ENCODE assay signal across 8 cellular contexts in genomic region chr1:16243936-16244649, GRCh38. TPM values are rescaled to one million over a fixed set of nuclear protein-coding genes. Genes with fewer than 3 reads are reported as not detected.
DNase-seq lines count a peak whose midpoint lies in the region; ATAC-seq and TF ChIP-seq lines count a peak whose summit lies in the region.

No MANE protein-coding gene starts in this region.

- no peaks in the 10 kb centered on the region for H3K9me3 Mint-ChIP-seq in CD14-positive monocyte
- H3K9me3 Mint-ChIP-seq in HFFc6, result no peaks in the 10 kb centered on the region

- H3K4me3 Mint-ChIP-seq in CD14-positive monocyte (no peak overlapping the region), HFFc6 (peak overlapping the region; percentile 46; the same call in 1 of the 2 replicates)

- TF ChIP-seq CTCF in CD14-positive monocyte (IDR thresholded peaks at IDR 0.05) (peak; percentile 87), HFFc6 (IDR thresholded peaks at IDR 0.05) (peak; percentile 90)

- peaks cover 0 to 2% (median 0%) of the 10 kb centered on the region in 3 donors for H3K27me3 Mint-ChIP-seq in CD14-positive monocyte (ENCODE audit: low read depth in 3 of 3)
- peaks cover 8% of the 10 kb centered on the region; the same call in 1 of the 2 replicates for H3K27me3 Mint-ChIP-seq in HFFc6 (ENCODE audit: insufficient read depth)

- H3K27ac Mint-ChIP-seq in CD14-positive monocyte (no peak overlapping the region), HFFc6 (no peak overlapping the region)

- H3K4me1 Mint-ChIP-seq in CD14-positive monocyte (peaks cover 13% of the 10 kb centered on the region), HFFc6 (ENCODE audit: low read depth) (peaks cover 22% of the 10 kb centered on the region)

- H3K36me3 Mint-ChIP-seq in CD14-positive monocyte (peaks cover 21 to 28% of the 10 kb centered on the region in 2 donors), HFFc6 (ENCODE audit: low read depth) (peaks cover 5% of the 10 kb centered on the region; the same call in 1 of the 2 replicates)

- intact Hi-C loops in CD14-positive monocyte (cut with micrococcal nuclease), result loop anchor here (5.0 to 10.0 kb wide), 3 partner anchors 121 to 162 kb away; partner anchors contain the start of gene SZRD1 (in 1 of the 2)

- no peak for ATAC-seq in GM21526 (IDR thresholded peaks at IDR 0.05; ENCODE audit: low FRiP score, unreplicated experiment)

- peak; percentile 71 for DNase-seq in CD14-positive monocyte (ENCODE audit: low spot score)
- DNase-seq in HFFc6, result peak; percentile 65
- DNase-seq in NCI-H748 treated with DMSO at 0.1 percent for 48 hours (lab: John Stamatoyannopoulos, UW), result peak; percentile 25
- peak; percentile 54 to 73 for DNase-seq in activated CD4-positive, alpha-beta T cell treated with anti-CD3 and anti-CD28 coated beads, Interleukin-2, amount 50 U/mL, for 24 hours (ENCODE audit: low read depth in 1 of 2, low spot score in 1 of 2)
- DNase-seq in dermis microvascular lymphatic vessel endothelial cell (ENCODE audit: low read depth in 2 of 2), result peak; percentile 58 to 84
- DNase-seq in medulla oblongata (ENCODE audit: extremely low spot score), result peak; percentile 89
- DNase-seq in stimulated activated CD8-positive, alpha-beta memory T cell treated with anti-CD3 and anti-CD28 coated beads, Interleukin-12 subunit alpha, Interleukin-12 subunit beta, amount 100 ng/mL, for 4 hours (ENCODE audit: low read depth), result peak; percentile 37

RNA-seq across cellular contexts. Expression of gene CPLANE2, which starts 7.1 kb away (rescaled TPM):
- 1 to 10 TPM in 1 of 2 donors, under 1 TPM in 1; 0.54 to 1.4 TPM for polyA plus RNA-seq in CD14-positive monocyte
- 10 to 100 TPM in 1 of 6 experiments, 1 to 10 TPM in 5; 6.5 to 11.8 (median 7.5) TPM for total RNA-seq in HFFc6 (2021; fragmentation: NEBNext Ultra II Directional; extraction: Animal tissue kit (Norgen Biotek cat#: 25700))
- total RNA-seq in dermis microvascular lymphatic vessel endothelial cell, result 6.7 and 7.7 TPM in 2 replicates

RNA-seq across cellular contexts. Expression of gene ARHGEF19, which starts 31.6 kb away (rescaled TPM):
- 1 to 10 TPM; 2.2 to 2.3 TPM for polyA plus RNA-seq in CD14-positive monocyte
- 1 to 10 TPM; 5.5 to 9.0 (median 7.2) TPM for total RNA-seq in HFFc6 (2021; fragmentation: NEBNext Ultra II Directional; extraction: Animal tissue kit (Norgen Biotek cat#: 25700))
- total RNA-seq in dermis microvascular lymphatic vessel endothelial cell, result 4.0 and 4.4 TPM in 2 replicates

Comparison
In these comparisons a context has a peak if more than half of its experiments do, and no peak if none do; other contexts are left out.
1. DNase-seq: peak in every context shown above with its lines; median percentile 89 in medulla oblongata; 71 in CD14-positive monocyte; 71 in dermis microvascular lymphatic vessel endothelial cell; 65 in HFFc6; 64 in activated CD4-positive, alpha-beta T cell treated with anti-CD3 and anti-CD28 coated beads, Interleukin-2, amount 50 U/mL, for 24 hours; 37 in stimulated activated CD8-positive, alpha-beta memory T cell treated with anti-CD3 and anti-CD28 coated beads, Interleukin-12 subunit alpha, Interleukin-12 subunit beta, amount 100 ng/mL, for 4 hours; 25 in NCI-H748 treated with DMSO at 0.1 percent for 48 hours.